ENCODE assay signal across 12 cellular contexts in the genomic region with DNA sequence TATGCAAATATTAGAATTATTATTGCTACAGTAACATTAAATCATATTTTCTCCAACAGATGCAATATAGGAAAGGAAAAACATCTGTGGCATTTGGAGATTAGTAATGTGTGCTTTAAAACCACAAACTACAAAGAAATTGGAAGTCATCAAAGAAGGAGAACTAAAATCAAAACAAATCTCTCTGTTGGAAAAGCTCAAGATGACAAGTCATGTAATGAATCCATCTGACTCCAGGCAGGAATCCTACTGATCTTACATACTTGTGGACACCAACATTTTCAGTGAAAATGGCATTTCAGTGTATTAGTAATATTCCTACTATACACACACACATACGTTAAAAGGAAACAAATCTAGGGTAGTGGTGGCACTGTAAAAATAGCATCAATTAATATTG.
"Had no signal": no experiment of that assay in that cellular context is flagged by ENCODE, and none has a peak within 500 bp of the region (broad histone marks: within the 10 kb centered on the region; RNA-seq: fewer than 3 reads in every experiment).

No MANE protein-coding gene starts in this region.

- H3K4me1 ChIP-seq: lower lobe of right lung, tibial nerve had no signal

- H3K27me3 ChIP-seq: tibial nerve had no signal

- H3K36me3 ChIP-seq: lower lobe of right lung, tibial nerve had no signal

- DNase-seq: activated B cell treated with CpG ODN at 0.5 μM for 24 hours; activated CD4-positive, alpha-beta T cell treated with anti-CD3 and anti-CD28 coated beads, Interleukin-2, amount 10 ng/mL, durations not matched to agents 7 days and 5 days; activated CD8-positive, alpha-beta memory T cell treated with anti-CD3 and anti-CD28 coated beads for 24 hours; activated naive CD4-positive, alpha-beta T cell treated with anti-CD3 and anti-CD28 coated beads, Interleukin-2, amount 10 ng/mL, durations not matched to agents 7 days and 5 days; amniotic stem cell; lower lobe of right lung; midbrain; naive thymus-derived CD4-positive, alpha-beta T cell had no signal

- ATAC-seq: lower lobe of right lung; naive thymus-derived CD4-positive, alpha-beta T cell; stimulated activated effector memory CD8-positive, alpha-beta T cell treated with anti-CD3 and anti-CD28 coated beads, Interleukin-12 subunit alpha, Interleukin-12 subunit beta, amount 100 ng/mL, for 72 hours had no signal

- H3K9me3 ChIP-seq: lower lobe of right lung had no signal

- H3K27ac ChIP-seq: lower lobe of right lung, SK-N-MC, tibial nerve had no signal

- H3K4me3 ChIP-seq: lower lobe of right lung, SK-N-MC, skin epidermis, tibial nerve had no signal
